14 cellular contexts compared by ENCODE assay signal in the genomic region with DNA sequence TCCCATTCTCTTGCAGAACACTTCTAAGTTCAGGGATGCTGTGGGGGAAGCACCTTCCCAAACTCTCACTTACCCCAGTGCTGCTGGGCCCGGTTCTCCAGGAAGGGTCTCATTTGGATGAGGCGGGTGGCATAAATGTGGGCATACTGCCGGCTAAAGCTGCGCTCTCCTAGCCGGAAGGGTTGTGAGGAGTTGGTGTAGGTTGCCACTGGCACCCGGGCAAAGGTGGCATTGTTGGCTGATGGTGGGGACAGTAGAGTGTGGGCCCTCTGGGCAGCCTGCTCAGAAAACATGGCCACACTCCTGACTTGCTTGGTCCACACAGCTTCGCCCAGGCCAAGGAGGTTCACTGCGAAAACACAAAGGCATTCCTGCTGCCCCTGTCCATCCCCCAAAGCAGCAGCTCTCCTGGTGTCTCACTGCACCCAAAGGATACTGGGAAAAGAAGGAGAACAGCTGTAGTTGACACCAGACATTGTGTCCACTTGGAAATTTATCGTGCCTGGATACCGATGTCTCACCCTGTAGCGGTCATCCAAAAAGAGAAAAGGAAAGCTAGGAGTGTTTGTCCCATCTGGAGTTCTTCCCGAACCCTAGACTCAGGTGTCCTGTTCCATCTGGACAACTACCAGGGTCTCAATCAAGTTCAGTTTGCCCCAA. TPM values are rescaled to one million over a fixed set of nuclear protein-coding genes. Genes with fewer than 3 reads are reported as not detected.
DNase-seq lines count a peak whose midpoint lies in the region; ATAC-seq, FAIRE-seq and TF ChIP-seq lines count a peak whose summit lies in the region.
"Had no signal": no experiment of that assay in that cellular context is flagged by ENCODE, and none has a peak within 500 bp of the region (broad histone marks: within the 10 kb centered on the region; RNA-seq: fewer than 3 reads in every experiment).

No MANE protein-coding gene starts in this region.

- no TSS peak for BruUV-seq in GM12878 (replicated peaks; lab: Mats Ljungman, UMichigan)

- H3K27me3 ChIP-seq in CD8-positive, alpha-beta memory T cell (ENCODE audit: insufficient read depth, low read length, poor library complexity, severe bottlenecking) = no peaks in the 10 kb centered on the region
- H3K27me3 ChIP-seq in GM12878 (replicated peaks in 1 of 2; ENCODE audit: control insufficient read depth in 2 of 2, insufficient read depth in 2 of 2, low read length in 1 of 2) (no peaks in the 10 kb centered on the region), neural progenitor cell (peaks cover 16% of the 10 kb centered on the region)
- H3K27me3 ChIP-seq in effector memory CD4-positive, alpha-beta T cell (replicated peaks; ENCODE audit: control insufficient read depth, insufficient read depth, low read length, poor library complexity, severe bottlenecking) = no peaks in the 10 kb centered on the region
- H3K27me3 ChIP-seq: ovary had no signal

- no peak for TF ChIP-seq EP300 in GM12878 (IDR thresholded peaks at IDR 0.05; ENCODE audit: borderline replicate concordance in 1 of 2, control insufficient read depth in 1 of 2, low read depth in 2 of 2, low read length in 2 of 2)

- H3K27ac Mint-ChIP-seq in CD8-positive, alpha-beta memory T cell = peak overlapping the region in 3 of 8 donors; percentile 7 to 88 (median 86)
- H3K27ac Mint-ChIP-seq in neural progenitor cell = no peak overlapping the region

- H3K4me1 Mint-ChIP-seq in CD8-positive, alpha-beta memory T cell = peaks cover 20 to 56% (median 28%) of the 10 kb centered on the region in 3 donors
- H3K4me1 Mint-ChIP-seq in neural progenitor cell = peaks cover 21% of the 10 kb centered on the region

- H3K27ac ChIP-seq in CD8-positive, alpha-beta memory T cell (ENCODE audit: low read depth, low read length) = no peak overlapping the region
- H3K27ac ChIP-seq in GM12878 (ENCODE audit: control insufficient read depth, insufficient read depth) (no peak overlapping the region), neural progenitor cell (no peak overlapping the region)
- no peak overlapping the region for H3K27ac ChIP-seq in effector memory CD4-positive, alpha-beta T cell (ENCODE audit: insufficient read depth, low read length, poor library complexity, severe bottlenecking)

- H3K4me3 Mint-ChIP-seq in CD8-positive, alpha-beta memory T cell = peak overlapping the region in 4 of 7 donors; percentile 1 to 96 (median 94)
- peak overlapping the region; percentile 91 for H3K4me3 Mint-ChIP-seq in neural progenitor cell

- peaks cover 0 to 50% (median 2%) of the 10 kb centered on the region in 3 donors for H3K36me3 Mint-ChIP-seq in CD8-positive, alpha-beta memory T cell
- peaks cover 23% of the 10 kb centered on the region for H3K36me3 Mint-ChIP-seq in neural progenitor cell

- 0 out of 2 replicates have a peak, but pooled peaks have one; percentile 21 for TF ChIP-seq POLR2A in GM12878 (IDR thresholded peaks at IDR 0.05; ENCODE audit: low read depth, low read length)

- H3K4me3 ChIP-seq in CD8-positive, alpha-beta memory T cell (ENCODE audit: low read length) = peak overlapping the region; percentile 6
- peak overlapping the region; percentile 56 for H3K4me3 ChIP-seq in Jurkat, Clone E6-1 (ENCODE audit: low read length)
- peak overlapping the region; percentile 89; the same call in 1 of the 2 replicates for H3K4me3 ChIP-seq in GM12878
- peak overlapping the region; percentile 67 for H3K4me3 ChIP-seq in neural progenitor cell
- H3K4me3 ChIP-seq in effector memory CD4-positive, alpha-beta T cell (ENCODE audit: insufficient read depth, low read depth, low read length, poor library complexity, severe bottlenecking) = no peak overlapping the region

- TF ChIP-seq CTCF in GM12878 (IDR thresholded peaks at IDR 0.05 in 2 of 3, conservative IDR thresholded peaks at IDR 0.05 in 1 of 3; ENCODE audit: control insufficient read depth in 2 of 3, extremely low read depth in 1 of 3, insufficient read depth in 1 of 3, low read depth in 3 of 3, low read length in 3 of 3) = no peak
- TF ChIP-seq CTCF in neural progenitor cell (IDR thresholded peaks at IDR 0.05) = no peak

- RAD21 ChIA-PET in GM12878 (lab: Charles Lee; ENCODE audit: unreplicated experiment) = interaction anchor here (0.5 to 1.1 kb wide), 2 partner anchors 40 to 539 kb away, joined by 3 read pairs; partner anchors contain the start of gene STK17A

- H3K27me3 Mint-ChIP-seq in CD8-positive, alpha-beta memory T cell = no peaks in the 10 kb centered on the region
- H3K27me3 Mint-ChIP-seq in neural progenitor cell (ENCODE audit: insufficient read depth, low read depth) = peaks cover 11% of the 10 kb centered on the region

- FAIRE-seq in GM12878 (lab: Jason Lieb, UNC) = no peak
- FAIRE-seq: G401.6 had no signal

- H3K36me3 ChIP-seq in CD8-positive, alpha-beta memory T cell (ENCODE audit: insufficient read depth, low read length) = no peaks in the 10 kb centered on the region
- H3K36me3 ChIP-seq in GM12878 (ENCODE audit: control insufficient read depth in 2 of 2, insufficient read depth in 2 of 2, low read length in 1 of 2) = peaks cover 3 to 6% of the 10 kb centered on the region in 2 experiments; a peak in 3 of 4 replicates
- H3K36me3 ChIP-seq in neural progenitor cell = no peaks in the 10 kb centered on the region
- peaks cover 18% of the 10 kb centered on the region for H3K36me3 ChIP-seq in effector memory CD4-positive, alpha-beta T cell (ENCODE audit: control insufficient read depth, insufficient read depth, low read length)
- H3K36me3 ChIP-seq: ovary had no signal

- in situ Hi-C loops in GM12878 (cut with MboI) = no loop called here

- 98% methylated on average over 12 of the region's 12 CpGs for WGBS in GM12878 (ENCODE audit: insufficient coverage, insufficient replicate concordance, low lambda C conversion rate, missing lambda C conversion rate)

- POLR2A ChIA-PET in CD8-positive, alpha-beta memory T cell (lab: Charles Lee) = interaction anchor here (2.0 kb wide), 1 partner anchor 41 kb away, joined by 6 read pairs; no protein-coding TSS in a partner anchor
- POLR2A ChIA-PET in GM12878 (lab: Charles Lee) = interaction anchor here (0.8 to 1.5 kb wide), 2 partner anchors 10 to 79 kb away, joined by 3 to 5 read pairs; partner anchors contain the start of gene YKT6

- TF ChIP-seq RAD21 in GM12878 (IDR thresholded peaks at IDR 0.05; ENCODE audit: insufficient read depth, low read depth, low read length) = no peak

- peak overlapping the region; percentile 84; the same call in 1 of the 2 replicates for H3K9ac ChIP-seq in GM12878 (ENCODE audit: control insufficient read depth, insufficient read depth, low read length)
- H3K9ac ChIP-seq in neural progenitor cell = no peak overlapping the region

- H3K79me2 ChIP-seq in GM12878 (ENCODE audit: control insufficient read depth, insufficient read depth, low read length) = peaks cover 16% of the 10 kb centered on the region
- H3K79me2 ChIP-seq in neural progenitor cell (ENCODE audit: low read depth) = peaks cover 41% of the 10 kb centered on the region

- H3K4me2 ChIP-seq in GM12878 (ENCODE audit: control insufficient read depth, insufficient read depth) (peak overlapping the region; percentile 83), neural progenitor cell (peak overlapping the region; percentile 94)

- ATAC-seq in GM12878 = no peak

- SMC1A ChIA-PET in GM12878 (lab: Charles Lee; ENCODE audit: uncharacterized antibody, unreplicated experiment) = interaction anchor here (1.6 to 2.4 kb wide), 2 partner anchors 24 to 41 kb away, joined by 5 to 10 read pairs; no protein-coding TSS in a partner anchor

- no peaks in the 10 kb centered on the region for H3K9me3 ChIP-seq in CD8-positive, alpha-beta memory T cell (ENCODE audit: low read length)
- H3K9me3 ChIP-seq in GM12878 (replicated peaks; ENCODE audit: control insufficient read depth, insufficient read depth, low read length) (no peaks in the 10 kb centered on the region), neural progenitor cell (ENCODE audit: low read depth) (no peaks in the 10 kb centered on the region)
- no peaks in the 10 kb centered on the region for H3K9me3 ChIP-seq in effector memory CD4-positive, alpha-beta T cell (ENCODE audit: control insufficient read depth, low read length)
- H3K9me3 ChIP-seq: ovary had no signal

- no peak overlapping the region for H2AFZ ChIP-seq in GM12878 (ENCODE audit: control insufficient read depth, low read depth, low read length)
- no peak overlapping the region for H2AFZ ChIP-seq in neural progenitor cell (replicated peaks)

- CTCF ChIA-PET in CD8-positive, alpha-beta memory T cell (lab: Charles Lee) = interaction anchor here (1.0 kb wide), 1 partner anchor 40 kb away, joined by 3 read pairs; no protein-coding TSS in a partner anchor
- CTCF ChIA-PET in GM12878 (lab: Yijun Ruan, JAX) = interaction anchor here (0.8 to 1.2 kb wide), 2 partner anchors 17 to 23 kb away, joined by 3 to 4 read pairs; no protein-coding TSS in a partner anchor

- H4K20me1 ChIP-seq in GM12878 (ENCODE audit: control insufficient read depth, insufficient read depth) = no peaks in the 10 kb centered on the region
- H4K20me1 ChIP-seq in neural progenitor cell (ENCODE audit: low read depth) = peaks cover 11% of the 10 kb centered on the region

- H3K4me1 ChIP-seq in CD8-positive, alpha-beta memory T cell (ENCODE audit: insufficient read depth, low read length) = peaks cover 15% of the 10 kb centered on the region
- H3K4me1 ChIP-seq in GM12878 (ENCODE audit: control insufficient read depth, insufficient read depth, low read length) = peaks cover 6% of the 10 kb centered on the region
- peaks cover 9% of the 10 kb centered on the region for H3K4me1 ChIP-seq in neural progenitor cell
- peaks cover 5% of the 10 kb centered on the region for H3K4me1 ChIP-seq in effector memory CD4-positive, alpha-beta T cell (ENCODE audit: control insufficient read depth, insufficient read depth, low read length, poor library complexity, severe bottlenecking)

- no peaks in the 10 kb centered on the region for H3K9me3 Mint-ChIP-seq in CD8-positive, alpha-beta memory T cell
- H3K9me3 Mint-ChIP-seq in neural progenitor cell = peaks cover 3% of the 10 kb centered on the region
- H3K9me3 Mint-ChIP-seq: T-helper 1 cell treated with Interleukin-12 subunit alpha and Interleukin-12 subunit beta and Interleukin-4 antibody, amounts not matched to agents 30 μg/mL and 1 μg/mL, for 36 hours had no signal

- H3F3A ChIP-seq in neural progenitor cell (ENCODE audit: low read depth) = peaks cover 3% of the 10 kb centered on the region

- intact Hi-C loops in GM12878 (cut with micrococcal nuclease; ENCODE audit: unreplicated experiment) = loop anchor here (2.0 kb wide), 1 partner anchor 39 kb away; the partner anchor contains the start of gene POLM

- DNase-seq in CD8-positive, alpha-beta memory T cell = no peak
- DNase-seq in Jurkat, Clone E6-1 (ENCODE audit: low read depth, low spot score) = no peak
- DNase-seq in GM12878 (ENCODE audit: low read depth, low spot score) (no peak), neural progenitor cell (ENCODE audit: low spot score) (no peak), amniotic stem cell (lab: John Stamatoyannopoulos, UW) (no peak), DMS153 (lab: John Stamatoyannopoulos, UW) (no peak)
- no peak for DNase-seq in effector memory CD4-positive, alpha-beta T cell
- DNase-seq in stimulated activated CD4-positive, alpha-beta T cell treated with anti-CD3 and anti-CD28 coated beads, Interleukin-4, amount 100 ng/mL, for 1 hour = no peak
- DNase-seq: foreskin fibroblast; NCI-H2171 treated with DMSO at 0.1 percent for 48 hours; stimulated activated CD8-positive, alpha-beta memory T cell treated with anti-CD3 and anti-CD28 coated beads, Interleukin-4, amount 100 ng/mL, for 48 hours had no signal

RNA-seq across cellular contexts. Expression of gene POLD2, which starts 1.5 kb away (rescaled TPM):
- total RNA-seq in CD8-positive, alpha-beta memory T cell = 100 to 1,000 TPM; 279 to 291 TPM
- polyA plus RNA-seq in CD8-positive, alpha-beta memory T cell = 74.1 TPM
- polyA plus RNA-seq in Jurkat, Clone E6-1 (2012; ENCODE audit: insufficient read depth, insufficient read length) = 300 TPM
- 86.8 and 93.9 TPM in 2 replicates for total RNA-seq in GM12878 (2013; cell fraction: nucleolus; rRNA removed)
- total RNA-seq in GM12878 (2014; rRNA removed) = 149 and 169 TPM in 2 replicates
- 97.5 and 105 TPM in 2 replicates for total RNA-seq in GM12878 (2014; rRNA removed; fragmentation: Illumina TruSeq; extraction: Trizol)
- total RNA-seq in GM12878 (2021) = 169 TPM in 2 replicates
- 99.6 TPM for polyA plus RNA-seq in GM12878 (2011; ENCODE audit: low read depth)
- 113 and 179 TPM in 2 replicates for polyA plus RNA-seq in GM12878 (2011; rRNA removed)
- 225 and 290 TPM in 2 replicates for polyA plus RNA-seq in GM12878 (2011; cell fraction: cytosol; rRNA removed)
- polyA plus RNA-seq in GM12878 (2011; cell fraction: nucleus; rRNA removed) = 281 and 287 TPM in 2 replicates
- 110 and 118 TPM in 2 replicates for polyA plus RNA-seq in GM12878 (2012)
- polyA plus RNA-seq in GM12878 (2014; fragmentation: Illumina TruSeq; extraction: Trizol) = 61.8 and 118 TPM in 2 replicates
- polyA plus RNA-seq in GM12878 (2014; fragmentation: Nextera tagmentation; extraction: Ambion mirVana) = 10 to 100 TPM; 19.1 to 42.7 TPM
- polyA plus RNA-seq in GM12878 (2014; rRNA removed) = 193 and 194 TPM in 2 replicates
- polyA plus RNA-seq in GM12878 (2016; fragmentation: Nextera tagmentation; extraction: Ambion mirVana) = 100 to 1,000 TPM; 266 to 287 TPM
- polyA minus RNA-seq in GM12878 (2011; rRNA and poly(A)+ RNA removed) = 75.3 and 127 TPM in 2 replicates
- 41.1 and 46.9 TPM in 2 replicates for polyA minus RNA-seq in GM12878 (2011; cell fraction: cytosol; rRNA and poly(A)+ RNA removed)
- polyA minus RNA-seq in GM12878 (2011; cell fraction: nucleus; rRNA and poly(A)+ RNA removed) = 54.9 and 61.8 TPM in 2 replicates
- total RNA-seq in neural progenitor cell (ENCODE audit: low replicate concordance) = 126 and 232 TPM in 2 replicates

RNA-seq across cellular contexts. Expression of gene AEBP1, which starts 17.7 kb away (rescaled TPM):
- 1 to 10 TPM; 8.4 to 8.9 TPM for total RNA-seq in CD8-positive, alpha-beta memory T cell
- 1.6 TPM for polyA plus RNA-seq in CD8-positive, alpha-beta memory T cell
- polyA plus RNA-seq in Jurkat, Clone E6-1 (2012; ENCODE audit: insufficient read depth, insufficient read length) = 63.2 TPM
- 1.9 and 3.2 TPM in 2 replicates for total RNA-seq in GM12878 (2013; cell fraction: nucleolus; rRNA removed)
- total RNA-seq in GM12878 (2014; rRNA removed) (0.06 TPM in 1 of 2 replicates, not detected in the other), GM12878 (2014; rRNA removed; fragmentation: Illumina TruSeq; extraction: Trizol) (not detected in 2 replicates), GM12878 (2021) (0.16 and 0.23 TPM in 2 replicates), neural progenitor cell (ENCODE audit: low replicate concordance) (4.5 and 16.7 TPM in 2 replicates)
- 0.46 TPM for polyA plus RNA-seq in GM12878 (2011; ENCODE audit: low read depth)
- polyA plus RNA-seq in GM12878 (2011; rRNA removed) (0.09 and 0.20 TPM in 2 replicates), GM12878 (2014; fragmentation: Illumina TruSeq; extraction: Trizol) (not detected in 2 replicates), GM12878 (2014; fragmentation: Nextera tagmentation; extraction: Ambion mirVana) (not detected), GM12878 (2014; rRNA removed) (0.08 TPM in 1 of 2 replicates, not detected in the other), GM12878 (2016; fragmentation: Nextera tagmentation; extraction: Ambion mirVana) (under 1 TPM in 1 of 2 experiments, not detected in 1; 0.11 TPM)
- 0.13 and 0.22 TPM in 2 replicates for polyA plus RNA-seq in GM12878 (2011; cell fraction: cytosol; rRNA removed)
- 1.8 and 3.1 TPM in 2 replicates for polyA plus RNA-seq in GM12878 (2011; cell fraction: nucleus; rRNA removed)
- 0.31 and 0.46 TPM in 2 replicates for polyA plus RNA-seq in GM12878 (2012)
- polyA minus RNA-seq in GM12878 (2011; rRNA and poly(A)+ RNA removed) = 0.67 TPM in 1 of 2 replicates, not detected in the other
- not detected in 2 replicates for polyA minus RNA-seq in GM12878 (2011; cell fraction: cytosol; rRNA and poly(A)+ RNA removed)
- 0.24 and 0.57 TPM in 2 replicates for polyA minus RNA-seq in GM12878 (2011; cell fraction: nucleus; rRNA and poly(A)+ RNA removed)

RNA-seq across cellular contexts. Expression of gene MYL7, which starts 19.2 kb away (rescaled TPM):
- total RNA-seq in CD8-positive, alpha-beta memory T cell = not detected
- not detected for polyA plus RNA-seq in CD8-positive, alpha-beta memory T cell
- polyA plus RNA-seq in Jurkat, Clone E6-1 (2012; ENCODE audit: insufficient read depth, insufficient read length) = not detected
- total RNA-seq in GM12878 (2013; cell fraction: nucleolus; rRNA removed) = not detected in 2 replicates
- total RNA-seq in GM12878 (2014; rRNA removed) = not detected in 2 replicates
- not detected in 2 replicates for total RNA-seq in GM12878 (2014; rRNA removed; fragmentation: Illumina TruSeq; extraction: Trizol)
- not detected in 2 replicates for total RNA-seq in GM12878 (2021)
- polyA plus RNA-seq in GM12878 (2011; ENCODE audit: low read depth) = not detected
- polyA plus RNA-seq in GM12878 (2011; rRNA removed) = not detected in 2 replicates
- not detected in 2 replicates for polyA plus RNA-seq in GM12878 (2011; cell fraction: cytosol; rRNA removed)
- polyA plus RNA-seq in GM12878 (2011; cell fraction: nucleus; rRNA removed) = not detected in 2 replicates
- not detected in 2 replicates for polyA plus RNA-seq in GM12878 (2012)
- not detected in 2 replicates for polyA plus RNA-seq in GM12878 (2014; fragmentation: Illumina TruSeq; extraction: Trizol)
- not detected for polyA plus RNA-seq in GM12878 (2014; fragmentation: Nextera tagmentation; extraction: Ambion mirVana)
- polyA plus RNA-seq in GM12878 (2014; rRNA removed) = not detected in 2 replicates
- polyA plus RNA-seq in GM12878 (2016; fragmentation: Nextera tagmentation; extraction: Ambion mirVana) = 1 to 10 TPM in 1 of 2 experiments, not detected in 1; 1.9 TPM
- polyA minus RNA-seq in GM12878 (2011; rRNA and poly(A)+ RNA removed) = not detected in 2 replicates
- not detected in 2 replicates for polyA minus RNA-seq in GM12878 (2011; cell fraction: cytosol; rRNA and poly(A)+ RNA removed)
- not detected in 2 replicates for polyA minus RNA-seq in GM12878 (2011; cell fraction: nucleus; rRNA and poly(A)+ RNA removed)
- total RNA-seq in neural progenitor cell (ENCODE audit: low replicate concordance) = not detected in 2 replicates

RNA-seq across cellular contexts. Expression of gene POLM, which starts 39.6 kb away (rescaled TPM):
- 10 to 100 TPM; 42.3 to 42.4 TPM for total RNA-seq in CD8-positive, alpha-beta memory T cell
- polyA plus RNA-seq in CD8-positive, alpha-beta memory T cell = 22.0 TPM
- polyA plus RNA-seq in Jurkat, Clone E6-1 (2012; ENCODE audit: insufficient read depth, insufficient read length) = 34.9 TPM
- total RNA-seq in GM12878 (2013; cell fraction: nucleolus; rRNA removed) = 108 and 133 TPM in 2 replicates
- total RNA-seq in GM12878 (2014; rRNA removed) = 23.3 and 24.8 TPM in 2 replicates
- total RNA-seq in GM12878 (2014; rRNA removed; fragmentation: Illumina TruSeq; extraction: Trizol) = 13.5 and 14.1 TPM in 2 replicates
- total RNA-seq in GM12878 (2021) = 33.8 and 37.8 TPM in 2 replicates
- 9.0 TPM for polyA plus RNA-seq in GM12878 (2011; ENCODE audit: low read depth)
- 11.0 and 15.9 TPM in 2 replicates for polyA plus RNA-seq in GM12878 (2011; rRNA removed)
- 17.6 and 26.6 TPM in 2 replicates for polyA plus RNA-seq in GM12878 (2011; cell fraction: cytosol; rRNA removed)
- 86.2 and 99.8 TPM in 2 replicates for polyA plus RNA-seq in GM12878 (2011; cell fraction: nucleus; rRNA removed)
- 16.6 and 18.6 TPM in 2 replicates for polyA plus RNA-seq in GM12878 (2012)
- polyA plus RNA-seq in GM12878 (2014; fragmentation: Illumina TruSeq; extraction: Trizol) = 8.0 and 16.1 TPM in 2 replicates
- polyA plus RNA-seq in GM12878 (2014; fragmentation: Nextera tagmentation; extraction: Ambion mirVana) = 1 to 10 TPM; 3.1 to 4.6 TPM
- polyA plus RNA-seq in GM12878 (2014; rRNA removed) = 39.4 and 41.5 TPM in 2 replicates
- polyA plus RNA-seq in GM12878 (2016; fragmentation: Nextera tagmentation; extraction: Ambion mirVana) = 10 to 100 TPM; 22.0 to 23.2 TPM
- 19.2 and 33.0 TPM in 2 replicates for polyA minus RNA-seq in GM12878 (2011; rRNA and poly(A)+ RNA removed)
- polyA minus RNA-seq in GM12878 (2011; cell fraction: cytosol; rRNA and poly(A)+ RNA removed) = 12.7 and 16.4 TPM in 2 replicates
- polyA minus RNA-seq in GM12878 (2011; cell fraction: nucleus; rRNA and poly(A)+ RNA removed) = 41.2 and 67.5 TPM in 2 replicates
- total RNA-seq in neural progenitor cell (ENCODE audit: low replicate concordance) = 5.9 and 16.4 TPM in 2 replicates

RNA-seq across cellular contexts. Expression of gene PGAM2, which starts 56.5 kb away (rescaled TPM):
- under 1 TPM; 0.38 to 0.44 TPM for total RNA-seq in CD8-positive, alpha-beta memory T cell
- not detected for polyA plus RNA-seq in CD8-positive, alpha-beta memory T cell
- polyA plus RNA-seq in Jurkat, Clone E6-1 (2012; ENCODE audit: insufficient read depth, insufficient read length) = not detected
- total RNA-seq in GM12878 (2013; cell fraction: nucleolus; rRNA removed) = 2.5 and 3.7 TPM in 2 replicates
- total RNA-seq in GM12878 (2014; rRNA removed) = not detected in 2 replicates
- not detected in 2 replicates for total RNA-seq in GM12878 (2014; rRNA removed; fragmentation: Illumina TruSeq; extraction: Trizol)
- total RNA-seq in GM12878 (2021) = 0.24 TPM in 1 of 2 replicates, not detected in the other
- not detected for polyA plus RNA-seq in GM12878 (2011; ENCODE audit: low read depth)
- not detected in 2 replicates for polyA plus RNA-seq in GM12878 (2011; rRNA removed)
- polyA plus RNA-seq in GM12878 (2011; cell fraction: cytosol; rRNA removed) = not detected in 2 replicates
- 0.87 and 1.2 TPM in 2 replicates for polyA plus RNA-seq in GM12878 (2011; cell fraction: nucleus; rRNA removed)
- polyA plus RNA-seq in GM12878 (2012) = 0.18 TPM in 1 of 2 replicates, not detected in the other
- polyA plus RNA-seq in GM12878 (2014; fragmentation: Illumina TruSeq; extraction: Trizol) = not detected in 2 replicates
- polyA plus RNA-seq in GM12878 (2014; fragmentation: Nextera tagmentation; extraction: Ambion mirVana) = not detected
- 0.13 TPM in 1 of 2 replicates, not detected in the other for polyA plus RNA-seq in GM12878 (2014; rRNA removed)
- not detected for polyA plus RNA-seq in GM12878 (2016; fragmentation: Nextera tagmentation; extraction: Ambion mirVana)
- polyA minus RNA-seq in GM12878 (2011; rRNA and poly(A)+ RNA removed) = not detected in 2 replicates
- not detected in 2 replicates for polyA minus RNA-seq in GM12878 (2011; cell fraction: cytosol; rRNA and poly(A)+ RNA removed)
- polyA minus RNA-seq in GM12878 (2011; cell fraction: nucleus; rRNA and poly(A)+ RNA removed) = 0.57 and 0.97 TPM in 2 replicates
- total RNA-seq in neural progenitor cell (ENCODE audit: low replicate concordance) = 11.2 and 11.3 TPM in 2 replicates
